25 cellular contexts compared by ENCODE assay signal in the genomic region with DNA sequence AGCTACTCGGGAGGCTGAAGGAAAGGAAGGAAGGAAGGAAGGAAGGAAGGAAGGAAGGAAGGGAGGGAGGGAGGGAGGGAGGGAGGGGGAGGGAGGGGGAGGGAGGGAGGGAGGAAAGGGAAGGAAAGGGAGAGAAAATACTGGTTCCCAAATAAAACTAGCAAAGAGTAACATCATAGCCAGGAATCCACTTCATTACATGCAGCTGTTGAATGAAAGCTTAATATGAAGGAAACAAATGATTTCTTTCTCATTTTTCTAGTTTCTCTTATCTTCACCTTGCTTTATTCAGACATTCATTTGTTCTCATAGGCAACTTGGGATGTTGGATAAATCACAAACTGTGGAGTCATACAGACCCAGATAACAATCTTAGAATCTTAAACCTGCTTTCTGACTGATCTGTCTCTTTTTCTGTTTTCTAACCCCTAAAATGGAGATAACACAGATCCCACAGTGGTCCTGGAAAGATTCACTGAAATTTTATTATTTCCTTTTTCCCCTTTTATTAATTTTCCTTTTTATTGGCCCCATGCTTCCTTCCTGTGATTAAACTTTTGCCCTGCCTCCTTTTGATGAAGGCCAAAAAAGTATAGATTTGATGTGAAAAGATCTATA. TPM values are rescaled to one million over a fixed set of nuclear protein-coding genes. Genes with fewer than 3 reads are reported as not detected.
A peak's percentile ranks its signal among the peaks of the same experiment; 100 is the strongest.
DNase-seq lines count a peak whose midpoint lies in the region; ATAC-seq, FAIRE-seq and TF ChIP-seq lines count a peak whose summit lies in the region.
"Had no signal": no experiment of that assay in that cellular context is flagged by ENCODE, and none has a peak within 500 bp of the region (broad histone marks: within the 10 kb centered on the region; RNA-seq: fewer than 3 reads in every experiment).

No MANE protein-coding gene starts in this region.

- H3K4me3 ChIP-seq in A673 (ENCODE audit: low read depth, low read length, poor library complexity, severe bottlenecking) (no peak overlapping the region), SK-N-SH (ENCODE audit: low read depth in 2 of 2, low read length in 1 of 2) (no peak overlapping the region), K562 (no peak overlapping the region), gastroesophageal sphincter (no peak overlapping the region)
- H3K4me3 ChIP-seq: BLaER1 treated with 17β-estradiol and CSF1 and Interleukin-3, amounts not matched to agents 10 nM and 100 nM; GM12878 had no signal

- no peaks in the 10 kb centered on the region for H3K79me2 ChIP-seq in SK-N-SH (ENCODE audit: insufficient read depth)
- H3K79me2 ChIP-seq in K562 (ENCODE audit: control insufficient read depth, insufficient read depth, low read length) = no peaks in the 10 kb centered on the region

- no peak for FAIRE-seq in K562 (lab: Jason Lieb, UNC)
- FAIRE-seq: A204.1, GM12878, GM12892, GM18507 had no signal

- H3K27ac ChIP-seq in A673 (ENCODE audit: low read depth, low read length, poor library complexity, severe bottlenecking) (no peak overlapping the region), SK-N-SH (ENCODE audit: low read depth in 2 of 2, low read length in 1 of 2) (no peak overlapping the region), K562 (ENCODE audit: extremely low read depth, low read depth, low read length) (no peak overlapping the region), gastroesophageal sphincter (no peak overlapping the region)
- H3K27ac ChIP-seq: BLaER1 treated with 17β-estradiol and CSF1 and Interleukin-3, amounts not matched to agents 10 nM and 100 nM; C4-2B had no signal

- H4K20me1 ChIP-seq in SK-N-SH (ENCODE audit: insufficient read depth) (no peaks in the 10 kb centered on the region), K562 (replicated peaks; ENCODE audit: control insufficient read depth, insufficient read depth, low read length) (no peaks in the 10 kb centered on the region)
- H4K20me1 ChIP-seq: BLaER1 treated with 17β-estradiol and CSF1 and Interleukin-3, amounts not matched to agents 10 nM and 100 nM had no signal

- no peak for ATAC-seq in K562
- ATAC-seq in gastroesophageal sphincter = no peak
- ATAC-seq: CD8-positive, alpha-beta T cell; GM12878 had no signal

- H3K4me2 ChIP-seq in SK-N-SH = no peak overlapping the region
- no peak overlapping the region for H3K4me2 ChIP-seq in K562 (ENCODE audit: insufficient read depth, low read length)
- H3K4me2 ChIP-seq: BLaER1 treated with 17β-estradiol and CSF1 and Interleukin-3, amounts not matched to agents 10 nM and 100 nM had no signal

- whole genome bisulfite sequencing in SK-N-SH (ENCODE audit: low lambda C conversion rate) = 90% methylated on average over 1 of the region's 1 CpG
- 0% methylated on average over 1 of the region's 1 CpG for WGBS in K562 (ENCODE audit: insufficient coverage, low coverage, missing lambda C conversion rate)
- 100% methylated on average over 1 of the region's 1 CpG; no CpG with 5 or more reads in 1 of the 2 donors for WGBS in gastroesophageal sphincter (ENCODE audit: low coverage in 1 of 2), 2 donors

- H2AFZ ChIP-seq in SK-N-SH (ENCODE audit: low read depth) (peak overlapping the region; percentile 64; the same call in 1 of the 2 replicates), K562 (ENCODE audit: low read depth, low read length) (no peak overlapping the region)

- POLR2A ChIA-PET in A673 (lab: Charles Lee; ENCODE audit: low non-redundant PET) (interaction anchor here (0.6 to 0.7 kb wide), 2 partner anchors 135 to 1326 kb away, joined by 4 to 7 read pairs; no protein-coding TSS in a partner anchor), SK-N-SH (lab: Yijun Ruan, JAX) (no interaction called here), K562 (lab: Yijun Ruan, JAX) (no interaction called here)

- H3K4me1 ChIP-seq in A673 (ENCODE audit: insufficient read depth, low read length, poor library complexity, severe bottlenecking) (no peaks in the 10 kb centered on the region), SK-N-SH (ENCODE audit: control insufficient read depth in 1 of 2, insufficient read depth in 2 of 2, low read depth in 1 of 2, low read length in 1 of 2) (no peaks in the 10 kb centered on the region), K562 (replicated peaks in 1 of 2; ENCODE audit: control insufficient read depth in 2 of 2, insufficient read depth in 2 of 2, low read length in 2 of 2) (no peaks in the 10 kb centered on the region), gastroesophageal sphincter (no peaks in the 10 kb centered on the region)
- H3K4me1 ChIP-seq: BLaER1 treated with 17β-estradiol and CSF1 and Interleukin-3, amounts not matched to agents 10 nM and 100 nM had no signal

- no peaks in the 10 kb centered on the region for H3K9me2 ChIP-seq in SK-N-SH

- no peaks in the 10 kb centered on the region for H3K9me1 ChIP-seq in K562 (ENCODE audit: control insufficient read depth, insufficient read depth, low read length)

- no peak for TF ChIP-seq POLR2A in K562 (conservative IDR thresholded peaks at IDR 0.05)
- TF ChIP-seq POLR2A in gastroesophageal sphincter (IDR thresholded peaks at IDR 0.05) = no peak

- intact Hi-C loops in A673 (cut with micrococcal nuclease; ENCODE audit: unreplicated experiment) = no loop called here
- intact Hi-C loops in K562 (cut with micrococcal nuclease) = no loop called here

- no peaks in the 10 kb centered on the region for H3F3A ChIP-seq in SK-N-SH (replicated peaks; ENCODE audit: insufficient read depth)

- H3K9ac ChIP-seq in SK-N-SH (no peak overlapping the region), K562 (ENCODE audit: insufficient read depth in 1 of 2, low read depth in 2 of 2, low read length in 2 of 2) (no peak overlapping the region)
- H3K9ac ChIP-seq: BLaER1 treated with 17β-estradiol and CSF1 and Interleukin-3, amounts not matched to agents 10 nM and 100 nM had no signal

- no TSS peak for BruUV-seq in A673 (replicated peaks; lab: Mats Ljungman, UMichigan)
- no TSS peak for BruUV-seq in K562 (replicated peaks; lab: Mats Ljungman, UMichigan)

- in situ Hi-C loops in K562 (cut with MboI) = no loop called here

- no peak for TF ChIP-seq RAD21 in SK-N-SH (IDR thresholded peaks at IDR 0.05; ENCODE audit: low read length)
- TF ChIP-seq RAD21 in K562 (CRISPR knock-in tag; conservative IDR thresholded peaks at IDR 0.05 in 1 of 2, IDR thresholded peaks at IDR 0.05 in 1 of 2) = no peak

- H3K9me3 ChIP-seq in A673 (ENCODE audit: low read depth, low read length, poor library complexity, severe bottlenecking) (no peaks in the 10 kb centered on the region), SK-N-SH (no peaks in the 10 kb centered on the region), K562 (replicated peaks; ENCODE audit: control insufficient read depth, insufficient read depth, low read depth, low read length) (no peaks in the 10 kb centered on the region; the same call in 1 of the 2 replicates), gastroesophageal sphincter (no peaks in the 10 kb centered on the region)
- H3K9me3 ChIP-seq: BLaER1 treated with 17β-estradiol and CSF1 and Interleukin-3, amounts not matched to agents 10 nM and 100 nM had no signal

- H3K27me3 ChIP-seq in A673 (replicated peaks; ENCODE audit: insufficient read depth, low read depth, low read length, poor library complexity) = no peaks in the 10 kb centered on the region
- no peaks in the 10 kb centered on the region for H3K27me3 ChIP-seq in SK-N-SH (ENCODE audit: insufficient read depth)
- H3K27me3 ChIP-seq in K562 (ENCODE audit: control insufficient read depth in 2 of 2, insufficient read depth in 2 of 2, low read length in 2 of 2) = no peaks in the 10 kb centered on the region
- no peaks in the 10 kb centered on the region for H3K27me3 ChIP-seq in gastroesophageal sphincter
- H3K27me3 ChIP-seq: BLaER1 treated with 17β-estradiol and CSF1 and Interleukin-3, amounts not matched to agents 10 nM and 100 nM had no signal

- TF ChIP-seq CTCF in A673 (conservative IDR thresholded peaks at IDR 0.05; ENCODE audit: low read depth, low read length) (no peak), SK-N-SH (IDR thresholded peaks at IDR 0.05) (no peak), K562 (IDR thresholded peaks at IDR 0.05 in 2 of 3, conservative IDR thresholded peaks at IDR 0.05 in 1 of 3; ENCODE audit: insufficient read depth in 2 of 3, low read depth in 1 of 3, low read length in 3 of 3) (no peak), gastroesophageal sphincter (IDR thresholded peaks at IDR 0.05) (no peak)

- CTCF ChIA-PET in A673 (lab: Charles Lee) (no interaction called here), SK-N-SH (lab: Yijun Ruan, JAX) (interaction anchor here (1.4 kb wide), 1 partner anchor 92 kb away, joined by 3 read pairs; no protein-coding TSS in a partner anchor), K562 (lab: Yijun Ruan, JAX; ENCODE audit: low intra/inter-chr PET ratio) (no interaction called here)

- 0 out of 4 replicates have a peak, but pooled peaks of 1 of the 2 experiments have one; percentile 4 for TF ChIP-seq EP300 in SK-N-SH (IDR thresholded peaks at IDR 0.05; ENCODE audit: borderline replicate concordance in 1 of 2, low read depth in 1 of 2, low read length in 1 of 2)
- no peak for TF ChIP-seq EP300 in K562 (IDR thresholded peaks at IDR 0.05; ENCODE audit: low read length)
- no peak for TF ChIP-seq EP300 in gastroesophageal sphincter (IDR thresholded peaks at IDR 0.05)

- DNase-seq in A673 (ENCODE audit: low spot score) (peak; percentile 60), SK-N-SH (no peak), K562 (ENCODE audit: extremely low read depth in 1 of 4, low spot score in 3 of 4) (no peak), kidney tubule cell (ENCODE audit: low spot score) (no peak)
- DNase-seq: 8988T; AML-193; CD4-positive, alpha-beta T cell; CD8-positive, alpha-beta T cell; COR-L47; DMS 273 treated with DMSO at 0.1 percent for 48 hours; DMS153; DMS53; DMS79; DND-41; EL; GDM1 had no signal

- H3K36me3 ChIP-seq in A673 (ENCODE audit: insufficient read depth, low read length, poor library complexity, severe bottlenecking) (no peaks in the 10 kb centered on the region), SK-N-SH (replicated peaks in 1 of 2; ENCODE audit: control insufficient read depth in 1 of 2, insufficient read depth in 2 of 2, low read length in 1 of 2) (no peaks in the 10 kb centered on the region), K562 (ENCODE audit: control insufficient read depth, insufficient read depth, low read length) (no peaks in the 10 kb centered on the region), gastroesophageal sphincter (no peaks in the 10 kb centered on the region)
- H3K36me3 ChIP-seq: BLaER1 treated with 17β-estradiol and CSF1 and Interleukin-3, amounts not matched to agents 10 nM and 100 nM had no signal

RNA-seq across cellular contexts. Expression of gene USH2A, which starts 52.5 kb away (rescaled TPM):
- not detected in 2 replicates for total RNA-seq in A673 (2021)
- under 0.01 TPM in 1 of 2 replicates, not detected in the other for polyA plus RNA-seq in SK-N-SH (2012; rRNA removed)
- under 0.01 TPM in 2 replicates for polyA plus RNA-seq in SK-N-SH (2012; cell fraction: cytosol; rRNA removed)
- polyA plus RNA-seq in SK-N-SH (2012; cell fraction: nucleus; rRNA removed) = under 0.01 TPM in 1 of 2 replicates, not detected in the other
- not detected in 2 replicates for total RNA-seq in K562 (2011; cell fraction: chromatin; rRNA removed; ENCODE audit: low replicate concordance)
- total RNA-seq in K562 (2011; cell fraction: nucleolus; rRNA removed) = not detected in 2 replicates
- not detected in 2 replicates for total RNA-seq in K562 (2011; cell fraction: nucleoplasm; rRNA removed)
- not detected in 2 replicates for total RNA-seq in K562 (2014; rRNA removed)
- not detected in 2 replicates for total RNA-seq in K562 (2014; rRNA removed; fragmentation: Illumina TruSeq; extraction: Trizol)
- not detected in 2 replicates for total RNA-seq in K562 (2015; rRNA removed; fragmentation: Illumina TruSeq; extraction: Trizol)
- total RNA-seq in K562 (2021) = not detected in 2 replicates
- polyA plus RNA-seq in K562 (2011; rRNA removed) = under 0.01 TPM in 1 of 2 replicates, not detected in the other
- not detected in 2 replicates for polyA plus RNA-seq in K562 (2011; cell fraction: cytosol; rRNA removed)
- polyA plus RNA-seq in K562 (2011; cell fraction: nucleus; rRNA removed) = not detected in 2 replicates
- under 0.01 and 0.01 TPM in 2 replicates for polyA plus RNA-seq in K562 (2012)
- not detected in 2 replicates for polyA plus RNA-seq in K562 (2014; fragmentation: Illumina TruSeq; extraction: Trizol)
- under 1 TPM; under 0.01 TPM for polyA plus RNA-seq in K562 (2014; fragmentation: Nextera tagmentation; extraction: Ambion mirVana)
- polyA plus RNA-seq in K562 (2014; rRNA removed) = not detected in 2 replicates
- not detected in 2 replicates for polyA minus RNA-seq in K562 (2011; rRNA and poly(A)+ RNA removed)
- not detected in 2 replicates for polyA minus RNA-seq in K562 (2011; cell fraction: cytosol; rRNA and poly(A)+ RNA removed)
- polyA minus RNA-seq in K562 (2011; cell fraction: nucleus; rRNA and poly(A)+ RNA removed) = under 0.01 TPM in 2 replicates
- under 1 TPM in 1 of 4 donors, not detected in 3; 0.39 TPM for total RNA-seq in gastroesophageal sphincter
- total RNA-seq: B cell; CD4-positive, alpha-beta T cell; CD8-positive, alpha-beta T cell; G401 had no signal
